ENCODE assay signal across 9 cellular contexts in the genomic region with DNA sequence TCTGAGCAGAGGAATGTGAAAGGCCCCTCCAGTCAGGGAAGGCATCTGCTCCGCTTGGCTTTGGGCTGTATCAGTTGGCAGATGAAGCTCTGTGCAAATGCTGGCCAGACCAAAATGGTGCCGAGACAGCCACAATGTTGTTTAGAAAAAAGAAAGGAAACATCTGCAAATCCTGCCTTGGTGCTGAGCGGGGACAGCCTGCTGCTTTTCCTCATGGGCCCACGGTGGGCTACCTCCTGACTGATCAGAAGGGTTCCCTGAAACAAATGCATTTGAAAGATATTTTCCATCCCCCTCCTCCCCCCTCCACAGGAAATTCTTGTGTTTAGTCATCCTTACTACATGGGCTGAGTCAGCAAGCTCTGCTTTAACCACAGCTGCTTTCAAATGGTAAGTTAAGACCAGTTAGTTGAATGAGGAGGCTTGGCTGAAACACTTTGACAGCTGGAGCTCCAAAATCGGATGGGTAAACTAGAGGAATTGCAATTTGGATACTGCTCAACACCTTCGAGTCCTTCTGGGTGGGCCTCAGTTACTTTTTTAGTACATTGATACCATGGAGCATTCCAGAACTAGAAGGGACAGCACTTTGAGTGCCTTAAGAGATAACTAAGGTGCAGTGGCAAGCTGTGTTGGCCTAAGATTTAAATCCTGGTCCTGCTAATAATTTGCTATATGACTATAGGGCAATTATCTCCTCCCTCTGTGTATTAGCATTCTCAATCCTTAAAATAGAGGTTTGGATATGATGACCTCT. TPM values are rescaled to one million over a fixed set of nuclear protein-coding genes. Genes with fewer than 3 reads are reported as not detected.
DNase-seq lines count a peak whose midpoint lies in the region; ATAC-seq and TF ChIP-seq lines count a peak whose summit lies in the region.
"Had no signal": no experiment of that assay in that cellular context is flagged by ENCODE, and none has a peak within 500 bp of the region (broad histone marks: within the 10 kb centered on the region; RNA-seq: fewer than 3 reads in every experiment).

No MANE protein-coding gene starts in this region.

- peaks cover 78% of the 10 kb centered on the region for H3K27me3 Mint-ChIP-seq in activated T-cell treated with anti-CD3 and anti-CD28 coated beads, Interleukin-2, amount 50 U/mL, for 72 hours (ENCODE audit: low read depth)
- no peaks in the 10 kb centered on the region for H3K27me3 Mint-ChIP-seq in Calu3 (ENCODE audit: unreplicated experiment)

- CTCF ChIA-PET in Calu3 (lab: Charles Lee), result interaction anchor here (0.6 kb wide), 1 partner anchor 259 kb away, joined by 3 read pairs; no protein-coding TSS in a partner anchor

- H3K4me1 ChIP-seq in mucosa of descending colon (ENCODE audit: low read depth), result no peaks in the 10 kb centered on the region

- ATAC-seq in GM21423 (IDR thresholded peaks at IDR 0.05; ENCODE audit: unreplicated experiment) (peak; percentile 87), mucosa of descending colon (no peak)
- ATAC-seq in activated T-cell treated with anti-CD3 and anti-CD28 coated beads, Interleukin-2, amount 50 U/mL, for 72 hours (replicated peaks in 1 of 2), result peak; percentile 82 to 90

- H3K4me3 Mint-ChIP-seq in activated T-cell treated with anti-CD3 and anti-CD28 coated beads, Interleukin-2, amount 50 U/mL, for 72 hours, result peak overlapping the region; percentile 18 to 31
- H3K4me3 Mint-ChIP-seq in Calu3 (ENCODE audit: low read depth, unreplicated experiment), result no peak overlapping the region

- BruUV-seq in Calu3 (replicated peaks; lab: Mats Ljungman, UMichigan), result no TSS peak

- DNase-seq in GM12864 (ENCODE audit: low read depth) (peak; percentile 47), HS-27A (ENCODE audit: low read depth) (peak; percentile 78), lung microvascular endothelial cell (ENCODE audit: low read depth in 2 of 2) (peak; percentile 87 to 88), mucosa of descending colon (no peak), Calu3 (no peak), HT-29 (ENCODE audit: low spot score) (no peak)
- DNase-seq in activated T-cell treated with anti-CD3 and anti-CD28 coated beads, Interleukin-2, amount 50 U/mL, for 72 hours, result peak; percentile 32 to 40

- no peaks in the 10 kb centered on the region for H3K36me3 Mint-ChIP-seq in activated T-cell treated with anti-CD3 and anti-CD28 coated beads, Interleukin-2, amount 50 U/mL, for 72 hours (ENCODE audit: insufficient read depth in 2 of 2)
- no peaks in the 10 kb centered on the region for H3K36me3 Mint-ChIP-seq in Calu3 (ENCODE audit: insufficient read depth, unreplicated experiment)

- H3K36me3 ChIP-seq in mucosa of descending colon (ENCODE audit: low read depth), result no peaks in the 10 kb centered on the region

- no peaks in the 10 kb centered on the region for H3K9me3 ChIP-seq in mucosa of descending colon

- H3K4me3 ChIP-seq in GM12864 (ENCODE audit: low read depth, low read length), result no peak overlapping the region
- no peak overlapping the region for H3K4me3 ChIP-seq in mucosa of descending colon
- H3K4me3 ChIP-seq: skin epidermis had no signal

- TF ChIP-seq CTCF in GM12864 (IDR thresholded peaks at IDR 0.05; ENCODE audit: low read depth, low read length, missing control alignments) (no peak), mucosa of descending colon (IDR thresholded peaks at IDR 0.05) (no peak), Calu3 (IDR thresholded peaks at IDR 0.05; ENCODE audit: unreplicated experiment) (no peak)

- intact Hi-C loops in mucosa of descending colon (cut with DNase I, micrococcal nuclease), result no loop called here
- intact Hi-C loops in Calu3 (cut with micrococcal nuclease; ENCODE audit: unreplicated experiment), result no loop called here

- peaks cover 0 to 1% of the 10 kb centered on the region in 2 donors for H3K9me3 Mint-ChIP-seq in activated T-cell treated with anti-CD3 and anti-CD28 coated beads, Interleukin-2, amount 50 U/mL, for 72 hours
- H3K9me3 Mint-ChIP-seq in Calu3 (ENCODE audit: low read depth, unreplicated experiment), result no peaks in the 10 kb centered on the region

- H3K4me1 Mint-ChIP-seq in activated T-cell treated with anti-CD3 and anti-CD28 coated beads, Interleukin-2, amount 50 U/mL, for 72 hours (ENCODE audit: low read depth), result peaks cover 36% of the 10 kb centered on the region
- H3K4me1 Mint-ChIP-seq in Calu3 (ENCODE audit: low read depth, unreplicated experiment), result no peaks in the 10 kb centered on the region

- no peak overlapping the region for H3K27ac Mint-ChIP-seq in activated T-cell treated with anti-CD3 and anti-CD28 coated beads, Interleukin-2, amount 50 U/mL, for 72 hours
- no peak overlapping the region for H3K27ac Mint-ChIP-seq in Calu3 (ENCODE audit: unreplicated experiment)

RNA-seq across cellular contexts. Expression of a gene that starts 36.0 kb away (rescaled TPM):
- total RNA-seq in activated T-cell treated with anti-CD3 and anti-CD28 coated beads, Interleukin-2, amount 50 U/mL, for 72 hours, result 1 to 10 TPM; 1.1 to 1.3 TPM
- total RNA-seq in lung microvascular endothelial cell (under 0.01 TPM in 1 of 2 replicates, not detected in the other), mucosa of descending colon (not detected), Calu3 (2022) (not detected in 2 replicates)
- not detected in 2 replicates for total RNA-seq in HT-29 (2014; rRNA removed; shearing (Covaris generic))

Comparison
In these comparisons a context has a peak if more than half of its experiments do, and no peak if none do; other contexts are left out.
1. DNase-seq: peak in GM12864 (single experiment), HS-27A (single experiment), activated T-cell treated with anti-CD3 and anti-CD28 coated beads, Interleukin-2, amount 50 U/mL, for 72 hours (2 of 2) and lung microvascular endothelial cell (2 of 2); none in mucosa of descending colon (0 of 3), Calu3 (single experiment) and HT-29 (single experiment).